Comparison of ENCODE assay signal across 8 cellular contexts in genomic region chr2:203480623-203481022, GRCh38.
"Had no signal": no experiment of that assay in that cellular context is flagged by ENCODE, and none has a peak within 500 bp of the region (broad histone marks: within the 10 kb centered on the region; RNA-seq: fewer than 3 reads in every experiment).

No MANE protein-coding gene starts in this region.

- FAIRE-seq: G401.6, GM12878, GM12891, GM12892, GM18507, GM19239 had no signal

- DNase-seq: GDM1, GF-D8 had no signal

- H3K4me3 ChIP-seq: GM12878 had no signal

- ATAC-seq: GM12878 had no signal
